ENCODE assay signal across 10 cellular contexts in the genomic region with DNA sequence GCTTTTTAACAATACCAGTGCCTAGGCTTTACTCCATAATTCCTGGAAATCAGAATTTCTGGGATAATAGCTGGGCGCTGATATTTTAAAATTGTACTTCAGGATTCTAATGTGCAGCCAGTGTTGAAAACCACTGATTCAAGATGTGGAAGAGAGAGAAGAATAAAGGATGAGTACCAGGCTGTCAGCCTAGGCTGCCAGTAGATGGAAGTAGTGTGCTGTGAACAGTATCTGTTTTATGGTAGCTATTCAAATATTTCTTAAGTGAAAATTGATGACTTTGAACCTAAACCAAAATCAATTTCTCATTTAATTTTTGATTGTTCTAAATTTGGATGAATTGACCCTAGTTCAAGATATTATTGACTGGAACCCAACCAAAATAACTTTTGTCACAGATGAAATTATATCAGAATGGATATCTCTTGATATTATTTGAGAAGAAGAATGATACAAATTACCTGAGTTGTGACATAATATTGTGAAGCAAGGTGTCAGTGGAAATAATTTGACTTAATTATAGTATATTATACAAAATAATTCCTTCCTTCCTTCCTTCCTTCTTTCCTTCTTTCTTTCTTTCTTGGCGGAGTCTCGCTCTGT.
DNase-seq lines count a peak whose midpoint lies in the region; ATAC-seq and TF ChIP-seq lines count a peak whose summit lies in the region.
"Had no signal": no experiment of that assay in that cellular context is flagged by ENCODE, and none has a peak within 500 bp of the region (broad histone marks: within the 10 kb centered on the region; RNA-seq: fewer than 3 reads in every experiment).

No MANE protein-coding gene starts in this region.

- H3K27me3 Mint-ChIP-seq in neural crest cell (ENCODE audit: low read depth) = no peaks in the 10 kb centered on the region
- H3K27me3 Mint-ChIP-seq: dendritic cell treated with granulocyte-macrophage colony-stimulating factor and Interleukin-4, amounts not matched to agents 40 ng/mL and 50 ng/mL, for 4 days; stimulated activated naive CD8-positive, alpha-beta T cell treated with anti-CD3 and anti-CD28 coated beads, Interleukin-15, Interleukin-2, amounts not matched to agents 100 ng/mL and 50 ng/mL, for 24 hours had no signal

- no peak overlapping the region for H3K27ac Mint-ChIP-seq in neural crest cell (ENCODE audit: unreplicated experiment)
- H3K27ac Mint-ChIP-seq: dendritic cell treated with granulocyte-macrophage colony-stimulating factor and Interleukin-4, amounts not matched to agents 40 ng/mL and 50 ng/mL, for 4 days; stimulated activated naive CD8-positive, alpha-beta T cell treated with anti-CD3 and anti-CD28 coated beads, Interleukin-15, Interleukin-2, amounts not matched to agents 100 ng/mL and 50 ng/mL, for 24 hours had no signal

- peak; percentile 82 for TF ChIP-seq CTCF in neural crest cell (conservative IDR thresholded peaks at IDR 0.05)

- H3K36me3 ChIP-seq in SK-N-MC (ENCODE audit: insufficient read depth, low read length) = no peaks in the 10 kb centered on the region

- H3K9ac ChIP-seq in SK-N-MC (ENCODE audit: insufficient read length) = no peak overlapping the region

- H3K27ac ChIP-seq in SK-N-MC = no peak overlapping the region

- peaks cover 2% of the 10 kb centered on the region for H3K36me3 Mint-ChIP-seq in neural crest cell (ENCODE audit: low read depth)

- ATAC-seq in esophagus mucosa (peak; percentile 67), GM21526 (IDR thresholded peaks at IDR 0.05; ENCODE audit: low FRiP score, unreplicated experiment) (no peak)

- no peaks in the 10 kb centered on the region for H3K9me3 Mint-ChIP-seq in neural crest cell
- H3K9me3 Mint-ChIP-seq: dendritic cell treated with granulocyte-macrophage colony-stimulating factor and Interleukin-4, amounts not matched to agents 40 ng/mL and 50 ng/mL, for 4 days; stimulated activated naive CD8-positive, alpha-beta T cell treated with anti-CD3 and anti-CD28 coated beads, Interleukin-15, Interleukin-2, amounts not matched to agents 100 ng/mL and 50 ng/mL, for 24 hours had no signal

- H3K4me3 ChIP-seq in SK-N-MC = no peak overlapping the region

- DNase-seq in stimulated activated CD4-positive, alpha-beta T cell treated with anti-CD3 and anti-CD28 coated beads, Interleukin-15, amount 100 ng/mL, for 24 hours = peak; percentile 9
- no peak for DNase-seq in stimulated activated CD4-positive, alpha-beta T cell treated with anti-CD3 and anti-CD28 coated beads, Interleukin-2, amount 100 ng/mL, for 48 hours
- peak; percentile 85 to 89 for DNase-seq in Kasumi-1 (lab: John Stamatoyannopoulos, UW)
- peak; percentile 26 for DNase-seq in SK-N-MC (ENCODE audit: low read depth, low spot score)
- no peak for DNase-seq in neural crest cell (ENCODE audit: low read depth, low spot score)
- no peak for DNase-seq in activated effector memory CD4-positive, alpha-beta T cell treated with anti-CD3 and anti-CD28 coated beads, Interleukin-2, amount 50 U/mL, for 16 hours

- no peaks in the 10 kb centered on the region for H3K9me3 ChIP-seq in SK-N-MC (ENCODE audit: low read depth, low read length)

- H3K4me3 Mint-ChIP-seq in neural crest cell = no peak overlapping the region
- H3K4me3 Mint-ChIP-seq: dendritic cell treated with granulocyte-macrophage colony-stimulating factor and Interleukin-4, amounts not matched to agents 40 ng/mL and 50 ng/mL, for 4 days; stimulated activated naive CD8-positive, alpha-beta T cell treated with anti-CD3 and anti-CD28 coated beads, Interleukin-15, Interleukin-2, amounts not matched to agents 100 ng/mL and 50 ng/mL, for 24 hours had no signal

- peaks cover 3% of the 10 kb centered on the region for H3K4me1 Mint-ChIP-seq in neural crest cell

Comparison
In these comparisons a context has a peak if more than half of its experiments do, and no peak if none do; other contexts are left out.
1. DNase-seq: peak in stimulated activated CD4-positive, alpha-beta T cell treated with anti-CD3 and anti-CD28 coated beads, Interleukin-15, amount 100 ng/mL, for 24 hours (single experiment), Kasumi-1 (2 of 2) and SK-N-MC (single experiment); none in stimulated activated CD4-positive, alpha-beta T cell treated with anti-CD3 and anti-CD28 coated beads, Interleukin-2, amount 100 ng/mL, for 48 hours (0 of 2), neural crest cell (single experiment) and activated effector memory CD4-positive, alpha-beta T cell treated with anti-CD3 and anti-CD28 coated beads, Interleukin-2, amount 50 U/mL, for 16 hours (single experiment).